Comparison of ENCODE assay signal across 26 cellular contexts in genomic region chr10:76667307-76668012, GRCh38.
A peak's percentile ranks its signal among the peaks of the same experiment; 100 is the strongest.
DNase-seq lines count a peak whose midpoint lies in the region; ATAC-seq, FAIRE-seq and TF ChIP-seq lines count a peak whose summit lies in the region.
"Had no signal": no experiment of that assay in that cellular context is flagged by ENCODE, and none has a peak within 500 bp of the region (broad histone marks: within the 10 kb centered on the region; RNA-seq: fewer than 3 reads in every experiment).

No MANE protein-coding gene starts in this region.

- no peaks in the 10 kb centered on the region for H3K36me3 ChIP-seq in hepatocyte (replicated peaks; ENCODE audit: insufficient read depth, low read depth)
- no peaks in the 10 kb centered on the region for H3K36me3 ChIP-seq in neuron (ENCODE audit: insufficient read depth, low read length)
- no peaks in the 10 kb centered on the region for H3K36me3 ChIP-seq in uterus
- no peaks in the 10 kb centered on the region for H3K36me3 ChIP-seq in OCI-LY7 (ENCODE audit: insufficient read depth, low read length)
- H3K36me3 ChIP-seq: BLaER1, HAP-1, SJCRH30 had no signal

- ATAC-seq in GM18511 (IDR thresholded peaks at IDR 0.05; ENCODE audit: unreplicated experiment) (no peak), HG03135 (IDR thresholded peaks at IDR 0.05; ENCODE audit: unreplicated experiment) (no peak)
- ATAC-seq: HepG2, PC-3, SK-N-SH treated with all-trans-retinoic acid at 6 μM for 48 hours had no signal

- H3K4me2 ChIP-seq in hepatocyte (no peak overlapping the region), OCI-LY7 (ENCODE audit: low read length) (no peak overlapping the region)
- H3K4me2 ChIP-seq: BLaER1 had no signal

- peak overlapping the region; percentile 70 for H3K27ac ChIP-seq in hepatocyte
- H3K27ac ChIP-seq in uterus = peak overlapping the region; percentile 16 to 34
- H3K27ac ChIP-seq in OCI-LY7 (ENCODE audit: low read depth, low read length, poor library complexity, severe bottlenecking) = no peak overlapping the region
- H3K27ac ChIP-seq: BLaER1, SJCRH30 had no signal

- POLR2A ChIA-PET in OCI-LY7 (lab: Charles Lee) = no interaction called here

- 29% methylated on average over 3 of the region's 3 CpGs for WGBS in hepatocyte (ENCODE audit: low lambda C conversion rate, missing lambda C conversion rate)

- FAIRE-seq in endometrium (lab: Jason Lieb, UNC) = peak; percentile 98
- FAIRE-seq: A204.1, D721Med, HepG2 had no signal

- intact Hi-C loops in uterus (cut with DNase I; ENCODE audit: low total_unique reads) (no loop called here), OCI-LY7 (cut with micrococcal nuclease; ENCODE audit: unreplicated experiment) (no loop called here)

- CTCF ChIA-PET in OCI-LY7 (lab: Charles Lee; ENCODE audit: unreplicated experiment) = no interaction called here

- H3K4me3 ChIP-seq in hepatocyte = no peak overlapping the region
- H3K4me3 ChIP-seq in neuron (ENCODE audit: low read length) = no peak overlapping the region
- no peak overlapping the region for H3K4me3 ChIP-seq in uterus
- no peak overlapping the region for H3K4me3 ChIP-seq in OCI-LY7 (ENCODE audit: low read depth, low read length, poor library complexity, severe bottlenecking)
- H3K4me3 ChIP-seq: BLaER1, HAP-1, SJCRH30 had no signal

- no peaks in the 10 kb centered on the region for H3K79me2 ChIP-seq in hepatocyte
- H3K79me2 ChIP-seq in OCI-LY7 (ENCODE audit: insufficient read depth, low read depth, low read length) = no peaks in the 10 kb centered on the region

- H3K9me2 ChIP-seq in hepatocyte (replicated peaks; ENCODE audit: insufficient read depth) (no peaks in the 10 kb centered on the region), OCI-LY7 (ENCODE audit: insufficient read depth, low read length) (no peaks in the 10 kb centered on the region)

- BruUV-seq in OCI-LY7 (replicated peaks; lab: Mats Ljungman, UMichigan) = no TSS peak

- no peaks in the 10 kb centered on the region for H4K20me1 ChIP-seq in hepatocyte (ENCODE audit: insufficient read depth, poor library complexity, severe bottlenecking)
- H4K20me1 ChIP-seq in OCI-LY7 (ENCODE audit: insufficient read depth, low read length) = no peaks in the 10 kb centered on the region
- H4K20me1 ChIP-seq: BLaER1 had no signal

- H3K9me3 ChIP-seq in hepatocyte (ENCODE audit: low read depth) (no peaks in the 10 kb centered on the region), neuron (ENCODE audit: low read length) (no peaks in the 10 kb centered on the region), uterus (no peaks in the 10 kb centered on the region), OCI-LY7 (ENCODE audit: low read length) (no peaks in the 10 kb centered on the region)
- H3K9me3 ChIP-seq: BLaER1, HAP-1, SJCRH30 had no signal

- H2AFZ ChIP-seq in hepatocyte (no peak overlapping the region), neuron (ENCODE audit: low read depth, low read length) (peak overlapping the region; percentile 26), OCI-LY7 (ENCODE audit: low read length) (no peak overlapping the region)

- H3K4me1 ChIP-seq in hepatocyte (ENCODE audit: insufficient read depth) (peaks cover 6% of the 10 kb centered on the region), neuron (ENCODE audit: insufficient read depth, low read length) (no peaks in the 10 kb centered on the region), uterus (no peaks in the 10 kb centered on the region), OCI-LY7 (ENCODE audit: insufficient read depth, low read length, poor library complexity, severe bottlenecking) (no peaks in the 10 kb centered on the region)
- H3K4me1 ChIP-seq: BLaER1, HAP-1, SJCRH30 had no signal

- TF ChIP-seq CTCF in hepatocyte (IDR thresholded peaks at IDR 0.05; ENCODE audit: poor library complexity) = no peak
- no peak for TF ChIP-seq CTCF in uterus (IDR thresholded peaks at IDR 0.05)
- no peak for TF ChIP-seq CTCF in OCI-LY7 (conservative IDR thresholded peaks at IDR 0.05; ENCODE audit: low read length)

- TF ChIP-seq POLR2A in uterus (IDR thresholded peaks at IDR 0.05) = no peak

- H3K27me3 ChIP-seq in hepatocyte (no peaks in the 10 kb centered on the region), neuron (ENCODE audit: insufficient read depth, low read length) (no peaks in the 10 kb centered on the region), uterus (no peaks in the 10 kb centered on the region)
- H3K27me3 ChIP-seq: BLaER1, SJCRH30 had no signal

- no peak for DNase-seq in hepatocyte (ENCODE audit: low spot score)
- DNase-seq in uterus = no peak
- DNase-seq in OCI-LY7 (ENCODE audit: low spot score) = no peak
- no peak for DNase-seq in stimulated activated naive CD4-positive, alpha-beta T cell treated with Interleukin-2 at 50 U/mL for 16 hours (lab: John Stamatoyannopoulos, UW)
- DNase-seq: CD4-positive, CD25-positive, alpha-beta regulatory T cell; GOT3; HFFc6; Karpas-422; NCI-H1092 treated with DMSO at 0.1 percent for 48 hours; NCI-H146; NCI-H2029; NCI-H446; NCI-H524 treated with DMSO at 0.1 percent for 48 hours; NCI-H774; PC-3; SJCRH30 had no signal
